ENCODE assay signal across 23 cellular contexts in the genomic region with DNA sequence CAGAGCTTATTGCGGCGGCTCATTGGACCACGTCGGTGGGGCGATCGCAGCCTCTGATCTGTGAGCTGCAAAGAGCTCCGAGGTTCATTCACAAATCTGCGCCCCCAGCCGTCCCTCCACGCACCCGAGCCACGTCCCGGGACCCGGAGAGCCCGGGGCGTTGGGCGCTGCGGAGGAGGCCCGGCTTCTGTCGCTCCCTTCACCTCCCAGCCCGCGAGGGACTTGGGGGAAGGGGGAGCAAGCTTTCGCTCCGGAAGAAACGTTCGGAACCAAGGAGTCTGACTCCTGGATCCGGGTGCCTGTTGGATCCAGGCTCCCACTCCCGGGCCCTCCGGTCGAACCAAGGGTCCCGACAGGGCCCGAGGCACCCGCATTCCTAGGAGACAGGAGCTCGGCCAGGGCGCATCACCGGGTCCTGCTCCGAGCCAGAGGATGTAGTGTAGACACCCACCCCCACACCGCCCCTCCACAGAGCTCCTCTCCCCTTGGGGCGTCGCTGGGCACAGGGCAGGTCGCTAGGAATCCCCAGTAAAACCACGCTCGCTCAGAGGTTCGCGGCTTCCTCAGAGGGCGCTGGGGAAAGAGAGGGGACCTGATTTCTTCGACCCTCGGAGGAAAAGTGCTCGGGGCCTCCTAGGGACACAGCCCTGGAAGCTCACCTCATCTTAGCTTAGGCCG. TPM values are rescaled to one million over a fixed set of nuclear protein-coding genes. Genes with fewer than 3 reads are reported as not detected.
A peak's percentile ranks its signal among the peaks of the same experiment; 100 is the strongest.
DNase-seq lines count a peak whose midpoint lies in the region; ATAC-seq and TF ChIP-seq lines count a peak whose summit lies in the region.
"Had no signal": no experiment of that assay in that cellular context is flagged by ENCODE, and none has a peak within 500 bp of the region (broad histone marks: within the 10 kb centered on the region; RNA-seq: fewer than 3 reads in every experiment).

No MANE protein-coding gene starts in this region.

- intact Hi-C loops in naive thymus-derived CD4-positive, alpha-beta T cell (cut with micrococcal nuclease), result no loop called here
- intact Hi-C loops in Calu3 (cut with micrococcal nuclease; ENCODE audit: unreplicated experiment), result no loop called here

- H3K23ac ChIP-seq in mesendoderm (ENCODE audit: low read length), result peak overlapping the region; percentile 24

- H3K4me1 Mint-ChIP-seq in endodermal cell (peaks cover 10% of the 10 kb centered on the region), Calu3 (ENCODE audit: low read depth, unreplicated experiment) (peaks cover 7% of the 10 kb centered on the region)
- peaks cover 28 to 42% of the 10 kb centered on the region in 2 donors for H3K4me1 Mint-ChIP-seq in stimulated activated naive B cell treated with anti-CD40 and anti-IgM and Interleukin-4, amounts not matched to agents 10 μg/mL and 1 μg/mL and 100 μg/mL, for 72 hours
- peaks cover 2% of the 10 kb centered on the region for H3K4me1 Mint-ChIP-seq in activated CD8-positive, alpha-beta T cell treated with anti-CD3 and anti-CD28 coated beads, Interleukin-2, amount 10 ng/mL, durations not matched to agents 7 days and 5 days (ENCODE audit: low read depth)
- peaks cover 6 to 22% (median 19%) of the 10 kb centered on the region in 7 donors for H3K4me1 Mint-ChIP-seq in naive thymus-derived CD4-positive, alpha-beta T cell

- ATAC-seq in stimulated activated naive B cell treated with anti-CD40 and anti-IgM and Interleukin-4, amounts not matched to agents 10 μg/mL and 1 μg/mL and 100 μg/mL, for 72 hours (replicated peaks), result no peak
- no peak for ATAC-seq in activated CD8-positive, alpha-beta T cell treated with anti-CD3 and anti-CD28 coated beads, Interleukin-2, amount 10 ng/mL, durations not matched to agents 7 days and 5 days
- no peak for ATAC-seq in GM19395 (IDR thresholded peaks at IDR 0.05; ENCODE audit: unreplicated experiment)
- no peak for ATAC-seq in naive thymus-derived CD4-positive, alpha-beta T cell
- ATAC-seq: CD8-positive, alpha-beta T cell; GM12878; PC-3 had no signal

- WGBS in endodermal cell (ENCODE audit: insufficient coverage in 1 of 2, insufficient read length in 1 of 2), 2 experiments, result 1% methylated on average over 25 to 50 of the region's 50 CpGs
- no CpG with 5 or more reads among the region's 50 CpGs for WGBS in mesendoderm (ENCODE audit: extremely low coverage, insufficient coverage, low lambda C conversion rate)

- peaks cover 15% of the 10 kb centered on the region for H3K4me1 ChIP-seq in HUES6 (ENCODE audit: control insufficient read depth, insufficient read depth, low read length)
- peaks cover 5% of the 10 kb centered on the region for H3K4me1 ChIP-seq in endodermal cell (ENCODE audit: control insufficient read depth, insufficient read depth, low read length)
- H3K4me1 ChIP-seq in mesendoderm (ENCODE audit: control insufficient read depth, low read depth, low read length), result no peaks in the 10 kb centered on the region
- H3K4me1 ChIP-seq in naive thymus-derived CD4-positive, alpha-beta T cell (ENCODE audit: control insufficient read depth in 2 of 2, insufficient read depth in 2 of 2, low read length in 2 of 2), result no peaks in the 10 kb centered on the region
- H3K4me1 ChIP-seq: BLaER1 had no signal

- no peak overlapping the region for H4K5ac ChIP-seq in mesendoderm (ENCODE audit: low read length)

- H3K9me3 Mint-ChIP-seq in endodermal cell (no peaks in the 10 kb centered on the region), Calu3 (ENCODE audit: low read depth, unreplicated experiment) (no peaks in the 10 kb centered on the region)
- H3K9me3 Mint-ChIP-seq in stimulated activated naive B cell treated with anti-CD40 and anti-IgM and Interleukin-4, amounts not matched to agents 10 μg/mL and 1 μg/mL and 100 μg/mL, for 72 hours, result no peaks in the 10 kb centered on the region
- no peaks in the 10 kb centered on the region for H3K9me3 Mint-ChIP-seq in activated CD8-positive, alpha-beta T cell treated with anti-CD3 and anti-CD28 coated beads, Interleukin-2, amount 10 ng/mL, durations not matched to agents 7 days and 5 days (ENCODE audit: insufficient read depth)
- H3K9me3 Mint-ChIP-seq in naive thymus-derived CD4-positive, alpha-beta T cell, result peaks cover 0 to 3% (median 0%) of the 10 kb centered on the region in 11 donors
- H3K9me3 Mint-ChIP-seq: CD8-positive, alpha-beta T cell had no signal

- H3K4me2 ChIP-seq in mesendoderm (ENCODE audit: low read length), result no peak overlapping the region
- H3K4me2 ChIP-seq: BLaER1 had no signal

- H3K27me3 Mint-ChIP-seq in endodermal cell (ENCODE audit: insufficient read depth) (peaks cover 99% of the 10 kb centered on the region), Calu3 (ENCODE audit: unreplicated experiment) (peaks cover 91% of the 10 kb centered on the region)
- peaks cover 62 to 88% of the 10 kb centered on the region in 2 donors for H3K27me3 Mint-ChIP-seq in stimulated activated naive B cell treated with anti-CD40 and anti-IgM and Interleukin-4, amounts not matched to agents 10 μg/mL and 1 μg/mL and 100 μg/mL, for 72 hours
- H3K27me3 Mint-ChIP-seq in activated CD8-positive, alpha-beta T cell treated with anti-CD3 and anti-CD28 coated beads, Interleukin-2, amount 10 ng/mL, durations not matched to agents 7 days and 5 days (ENCODE audit: low read depth), result peaks cover 71% of the 10 kb centered on the region
- peaks cover 47 to 83% (median 63%) of the 10 kb centered on the region in 5 donors for H3K27me3 Mint-ChIP-seq in naive thymus-derived CD4-positive, alpha-beta T cell

- H3K4me3 ChIP-seq in HUES6 (ENCODE audit: low read depth, low read length), result peak overlapping the region; percentile 48
- no peak overlapping the region for H3K4me3 ChIP-seq in endodermal cell (ENCODE audit: low read length)
- H3K4me3 ChIP-seq in mesendoderm (ENCODE audit: low read length), result no peak overlapping the region
- H3K4me3 ChIP-seq in naive thymus-derived CD4-positive, alpha-beta T cell (ENCODE audit: low read length), result no peak overlapping the region
- H3K4me3 ChIP-seq: BLaER1, GM12878, SJCRH30 had no signal

- H3K4ac ChIP-seq in mesendoderm (ENCODE audit: low read depth, low read length), result no peak overlapping the region

- no peak overlapping the region for H3K9ac ChIP-seq in HUES6 (ENCODE audit: low read length)
- H3K9ac ChIP-seq in endodermal cell (ENCODE audit: extremely low read depth, low read length, poor library complexity, severe bottlenecking), result no peak overlapping the region
- no peak overlapping the region for H3K9ac ChIP-seq in mesendoderm (ENCODE audit: low read length)
- H3K9ac ChIP-seq: BLaER1 had no signal

- H3K79me1 ChIP-seq in mesendoderm (ENCODE audit: low read length), result no peaks in the 10 kb centered on the region

- no peak overlapping the region for H4K8ac ChIP-seq in mesendoderm (ENCODE audit: low read depth, low read length)

- BruUV-seq in Calu3 (replicated peaks; lab: Mats Ljungman, UMichigan), result no TSS peak

- DNase-seq in endodermal cell (peak; percentile 76), mesendoderm (no peak), Calu3 (no peak)
- DNase-seq in stimulated activated naive B cell treated with anti-CD40 and anti-IgM and Interleukin-4, amounts not matched to agents 10 μg/mL and 1 μg/mL and 100 μg/mL, for 72 hours, result no peak
- no peak for DNase-seq in activated CD8-positive, alpha-beta T cell treated with anti-CD3 and anti-CD28 coated beads, Interleukin-2, amount 10 ng/mL, durations not matched to agents 7 days and 5 days
- DNase-seq in naive thymus-derived CD4-positive, alpha-beta T cell, result no peak
- DNase-seq: CD8-positive, alpha-beta T cell; GDM1; Kasumi-1; MM.1S; NCI-H1105 treated with DMSO at 0.1 percent for 48 hours; NCI-H1694 treated with DMSO at 0.1 percent for 48 hours; NCI-H2171; NCI-H446; NCI-H748 treated with DMSO at 0.1 percent for 48 hours; PC-3; SJCRH30 had no signal

- no peak overlapping the region for H3K4me3 Mint-ChIP-seq in endodermal cell
- H3K4me3 Mint-ChIP-seq in stimulated activated naive B cell treated with anti-CD40 and anti-IgM and Interleukin-4, amounts not matched to agents 10 μg/mL and 1 μg/mL and 100 μg/mL, for 72 hours, result peak overlapping the region; percentile 22 to 57
- no peak overlapping the region for H3K4me3 Mint-ChIP-seq in activated CD8-positive, alpha-beta T cell treated with anti-CD3 and anti-CD28 coated beads, Interleukin-2, amount 10 ng/mL, durations not matched to agents 7 days and 5 days
- H3K4me3 Mint-ChIP-seq in naive thymus-derived CD4-positive, alpha-beta T cell, result no peak overlapping the region
- H3K4me3 Mint-ChIP-seq in Calu3 (ENCODE audit: low read depth, unreplicated experiment), result no peak overlapping the region
- H3K4me3 Mint-ChIP-seq: CD8-positive, alpha-beta T cell had no signal

- H3K27ac Mint-ChIP-seq in endodermal cell, result no peak overlapping the region
- peak overlapping the region; percentile 74 for H3K27ac Mint-ChIP-seq in stimulated activated naive B cell treated with anti-CD40 and anti-IgM and Interleukin-4, amounts not matched to agents 10 μg/mL and 1 μg/mL and 100 μg/mL, for 72 hours
- no peak overlapping the region for H3K27ac Mint-ChIP-seq in activated CD8-positive, alpha-beta T cell treated with anti-CD3 and anti-CD28 coated beads, Interleukin-2, amount 10 ng/mL, durations not matched to agents 7 days and 5 days
- no peak overlapping the region for H3K27ac Mint-ChIP-seq in naive thymus-derived CD4-positive, alpha-beta T cell
- no peak overlapping the region for H3K27ac Mint-ChIP-seq in Calu3 (ENCODE audit: unreplicated experiment)
- H3K27ac Mint-ChIP-seq: CD8-positive, alpha-beta T cell had no signal

- H3K36me3 Mint-ChIP-seq in endodermal cell (ENCODE audit: low read depth) (no peaks in the 10 kb centered on the region), Calu3 (ENCODE audit: insufficient read depth, unreplicated experiment) (no peaks in the 10 kb centered on the region)
- peaks cover 2 to 10% of the 10 kb centered on the region in 2 donors for H3K36me3 Mint-ChIP-seq in stimulated activated naive B cell treated with anti-CD40 and anti-IgM and Interleukin-4, amounts not matched to agents 10 μg/mL and 1 μg/mL and 100 μg/mL, for 72 hours
- no peaks in the 10 kb centered on the region for H3K36me3 Mint-ChIP-seq in activated CD8-positive, alpha-beta T cell treated with anti-CD3 and anti-CD28 coated beads, Interleukin-2, amount 10 ng/mL, durations not matched to agents 7 days and 5 days (ENCODE audit: low read depth)
- peaks cover 0 to 7% (median 0%) of the 10 kb centered on the region in 5 donors for H3K36me3 Mint-ChIP-seq in naive thymus-derived CD4-positive, alpha-beta T cell
- H3K36me3 Mint-ChIP-seq: CD8-positive, alpha-beta T cell; IgD-negative memory B cell had no signal

- H3K79me2 ChIP-seq in mesendoderm (ENCODE audit: control insufficient read depth, insufficient read depth, low read length), result no peaks in the 10 kb centered on the region

- no peaks in the 10 kb centered on the region for H3K36me3 ChIP-seq in HUES6 (ENCODE audit: control insufficient read depth, insufficient read depth, low read length)
- no peaks in the 10 kb centered on the region for H3K36me3 ChIP-seq in endodermal cell (ENCODE audit: control insufficient read depth, insufficient read depth, low read length)
- H3K36me3 ChIP-seq in mesendoderm (ENCODE audit: control insufficient read depth, insufficient read depth, low read length), result no peaks in the 10 kb centered on the region
- H3K36me3 ChIP-seq in naive thymus-derived CD4-positive, alpha-beta T cell (ENCODE audit: control insufficient read depth in 2 of 3, insufficient read depth in 3 of 3, low read length in 3 of 3), result no peaks in the 10 kb centered on the region
- H3K36me3 ChIP-seq: BLaER1, SJCRH30 had no signal

- H2BK120ac ChIP-seq in mesendoderm (ENCODE audit: low read depth, low read length), result no peak overlapping the region

- CTCF ChIA-PET in activated CD8-positive, alpha-beta T cell treated with anti-CD3 and anti-CD28 coated beads, Interleukin-2, amount 10 ng/mL, durations not matched to agents 7 days and 5 days (lab: Charles Lee), result no interaction called here
- CTCF ChIA-PET in naive thymus-derived CD4-positive, alpha-beta T cell (lab: Charles Lee), result no interaction called here
- CTCF ChIA-PET in Calu3 (lab: Charles Lee), result interaction anchor here (1.2 kb wide), 1 partner anchor 23 kb away, joined by 4 read pairs; no protein-coding TSS in a partner anchor

- no peak overlapping the region for H2AK5ac ChIP-seq in mesendoderm (ENCODE audit: low read length)

- no peak for TF ChIP-seq CTCF in endodermal cell (conservative IDR thresholded peaks at IDR 0.05)
- TF ChIP-seq CTCF in Calu3 (IDR thresholded peaks at IDR 0.05; ENCODE audit: unreplicated experiment), result no peak

- no peak overlapping the region for H3K18ac ChIP-seq in mesendoderm (ENCODE audit: low read length)

- H3K27me3 ChIP-seq in HUES6 (ENCODE audit: control insufficient read depth, insufficient read depth, low read length), result peaks cover 100% of the 10 kb centered on the region
- peaks cover 99% of the 10 kb centered on the region for H3K27me3 ChIP-seq in endodermal cell (ENCODE audit: control insufficient read depth, insufficient read depth, low read length, poor library complexity, severe bottlenecking)
- H3K27me3 ChIP-seq in mesendoderm (ENCODE audit: insufficient read depth, low read length, poor library complexity), result peaks cover 72% of the 10 kb centered on the region
- H3K27me3 ChIP-seq in naive thymus-derived CD4-positive, alpha-beta T cell (ENCODE audit: control insufficient read depth in 2 of 2, insufficient read depth in 2 of 2, low read length in 2 of 2), result no peaks in the 10 kb centered on the region

- H3K9me3 ChIP-seq in HUES6 (ENCODE audit: control insufficient read depth, insufficient read depth, low read depth, low read length) (no peaks in the 10 kb centered on the region), endodermal cell (ENCODE audit: control insufficient read depth, low read length) (no peaks in the 10 kb centered on the region)
- no peaks in the 10 kb centered on the region for H3K9me3 ChIP-seq in naive thymus-derived CD4-positive, alpha-beta T cell (ENCODE audit: control insufficient read depth in 2 of 3, low read length in 3 of 3)
- H3K9me3 ChIP-seq: SJCRH30 had no signal

- H3K56ac ChIP-seq in mesendoderm (ENCODE audit: low read length), result peak overlapping the region; percentile 42

- POLR2A ChIA-PET in activated CD8-positive, alpha-beta T cell treated with anti-CD3 and anti-CD28 coated beads, Interleukin-2, amount 10 ng/mL, durations not matched to agents 7 days and 5 days (lab: Charles Lee), result no interaction called here
- POLR2A ChIA-PET in naive thymus-derived CD4-positive, alpha-beta T cell (lab: Charles Lee), result no interaction called here

- no peak overlapping the region for H2BK5ac ChIP-seq in mesendoderm (ENCODE audit: low read length)

- H3K27ac ChIP-seq in HUES6 (ENCODE audit: low read depth, low read length) (no peak overlapping the region), endodermal cell (ENCODE audit: low read depth, low read length) (no peak overlapping the region), mesendoderm (ENCODE audit: low read depth, low read length) (no peak overlapping the region)
- H3K27ac ChIP-seq in naive thymus-derived CD4-positive, alpha-beta T cell (ENCODE audit: low read depth, low read length), result no peak overlapping the region
- H3K27ac ChIP-seq: BLaER1, RWPE1, SJCRH30 had no signal

- H2BK15ac ChIP-seq in mesendoderm (replicated peaks; ENCODE audit: low read depth), result no peak overlapping the region

RNA-seq across cellular contexts. Expression of a gene that starts 7.9 kb away (rescaled TPM):
- total RNA-seq in endodermal cell (not detected), Calu3 (2022) (3.2 TPM in 2 replicates)
- polyA plus RNA-seq in endodermal cell (2013, experiment 1 of 2), result 16.1 TPM
- polyA plus RNA-seq in endodermal cell (2013, experiment 2 of 2), result 19.3 TPM
- polyA plus RNA-seq in mesendoderm (2013, experiment 1 of 2), result not detected
- not detected for polyA plus RNA-seq in mesendoderm (2013, experiment 2 of 2)
- not detected for total RNA-seq in activated CD8-positive, alpha-beta T cell treated with anti-CD3 and anti-CD28 coated beads, Interleukin-2, amount 10 ng/mL, durations not matched to agents 7 days and 5 days
- total RNA-seq in naive thymus-derived CD4-positive, alpha-beta T cell, result not detected
- polyA plus RNA-seq in naive thymus-derived CD4-positive, alpha-beta T cell, result not detected
- total RNA-seq: CD8-positive, alpha-beta T cell; GM12878 had no signal
- polyA plus RNA-seq: GM12878, IgD-negative memory B cell had no signal

Comparison
In these comparisons a context has a peak if more than half of its experiments do, and no peak if none do; other contexts are left out.
1. H3K4me3 Mint-ChIP-seq: peak in stimulated activated naive B cell treated with anti-CD40 and anti-IgM and Interleukin-4, amounts not matched to agents 10 μg/mL and 1 μg/mL and 100 μg/mL, for 72 hours (2 of 2); none in endodermal cell (single experiment), activated CD8-positive, alpha-beta T cell treated with anti-CD3 and anti-CD28 coated beads, Interleukin-2, amount 10 ng/mL, durations not matched to agents 7 days and 5 days (single experiment), naive thymus-derived CD4-positive, alpha-beta T cell (0 of 10) and Calu3 (single experiment).